10 cellular contexts compared by ENCODE assay signal in genomic region chr16:68707341-68708152, GRCh38. TPM values are rescaled to one million over a fixed set of nuclear protein-coding genes. Genes with fewer than 3 reads are reported as not detected.
DNase-seq lines count a peak whose midpoint lies in the region; ATAC-seq and TF ChIP-seq lines count a peak whose summit lies in the region.
"Had no signal": no experiment of that assay in that cellular context is flagged by ENCODE, and none has a peak within 500 bp of the region (broad histone marks: within the 10 kb centered on the region; RNA-seq: fewer than 3 reads in every experiment).

No MANE protein-coding gene starts in this region.

- H3K27ac ChIP-seq in Panc1 (ENCODE audit: low read length) (0 out of 2 replicates have a peak overlapping the region, but pooled peaks have one; percentile 29), osteoblast (ENCODE audit: low read depth, low read length) (no peak overlapping the region)
- no peak overlapping the region for H3K27ac ChIP-seq in naive thymus-derived CD4-positive, alpha-beta T cell (ENCODE audit: low read depth, low read length)
- H3K27ac ChIP-seq in CD4-positive, alpha-beta memory T cell (ENCODE audit: low read depth, low read length), result no peak overlapping the region
- H3K27ac ChIP-seq: ascending aorta had no signal

- CTCF ChIA-PET in Panc1 (lab: Charles Lee), result interaction anchor here (1.4 kb wide), 1 partner anchor 117 kb away, joined by 3 read pairs; no protein-coding TSS in a partner anchor
- CTCF ChIA-PET in naive thymus-derived CD4-positive, alpha-beta T cell (lab: Charles Lee), result interaction anchor here (0.5 kb wide), 1 partner anchor 331 kb away, joined by 3 read pairs; no protein-coding TSS in a partner anchor
- CTCF ChIA-PET in CD4-positive, alpha-beta memory T cell (lab: Charles Lee; ENCODE audit: partially characterized antibody), result no interaction called here

- H3K27ac Mint-ChIP-seq in naive thymus-derived CD4-positive, alpha-beta T cell, result peak overlapping the region in 1 of 9 donors; percentile 21
- no peak overlapping the region for H3K27ac Mint-ChIP-seq in CD4-positive, alpha-beta memory T cell

- BruUV-seq in Panc1 (replicated peaks; lab: Mats Ljungman, UMichigan), result no TSS peak

- H3K4me1 ChIP-seq in Panc1 (ENCODE audit: control insufficient read depth, insufficient read depth, low read length) (peaks cover 11% of the 10 kb centered on the region), osteoblast (ENCODE audit: insufficient read depth, low read length) (peaks cover 8% of the 10 kb centered on the region)
- H3K4me1 ChIP-seq in naive thymus-derived CD4-positive, alpha-beta T cell (ENCODE audit: control insufficient read depth in 2 of 2, insufficient read depth in 2 of 2, low read length in 2 of 2), result no peaks in the 10 kb centered on the region
- H3K4me1 ChIP-seq in CD4-positive, alpha-beta memory T cell (ENCODE audit: insufficient read depth, low read length), result no peaks in the 10 kb centered on the region
- H3K4me1 ChIP-seq: ascending aorta had no signal

- no peaks in the 10 kb centered on the region for H3K9me3 ChIP-seq in Panc1 (ENCODE audit: control insufficient read depth, insufficient read depth, low read depth, low read length)
- no peaks in the 10 kb centered on the region for H3K9me3 ChIP-seq in osteoblast (ENCODE audit: low read depth, low read length)
- no peaks in the 10 kb centered on the region for H3K9me3 ChIP-seq in naive thymus-derived CD4-positive, alpha-beta T cell (ENCODE audit: control insufficient read depth in 2 of 3, low read length in 3 of 3)
- H3K9me3 ChIP-seq in CD4-positive, alpha-beta memory T cell (ENCODE audit: control insufficient read depth in 1 of 2, low read length in 2 of 2), result no peaks in the 10 kb centered on the region
- H3K9me3 ChIP-seq: ascending aorta had no signal

- H3K4me1 Mint-ChIP-seq in naive thymus-derived CD4-positive, alpha-beta T cell, result peaks cover 0 to 8% (median 5%) of the 10 kb centered on the region in 7 donors
- H3K4me1 Mint-ChIP-seq in CD4-positive, alpha-beta memory T cell, result peaks cover 0 to 6% (median 0%) of the 10 kb centered on the region in 4 donors

- H3K27me3 ChIP-seq in Panc1 (ENCODE audit: control insufficient read depth, insufficient read depth, low read length), result no peaks in the 10 kb centered on the region
- peaks cover 10% of the 10 kb centered on the region for H3K27me3 ChIP-seq in osteoblast (ENCODE audit: insufficient read depth, low read length)
- no peaks in the 10 kb centered on the region for H3K27me3 ChIP-seq in naive thymus-derived CD4-positive, alpha-beta T cell (ENCODE audit: control insufficient read depth in 2 of 2, insufficient read depth in 2 of 2, low read length in 2 of 2)
- no peaks in the 10 kb centered on the region for H3K27me3 ChIP-seq in CD4-positive, alpha-beta memory T cell (ENCODE audit: insufficient read depth, low read length)
- H3K27me3 ChIP-seq: ascending aorta had no signal

- no peak overlapping the region for H3K4me3 ChIP-seq in Panc1 (ENCODE audit: low read depth in 2 of 2, low read length in 2 of 2)
- no peak overlapping the region for H3K4me3 ChIP-seq in fibroblast of the aortic adventitia (ENCODE audit: low read depth, low read length)
- H3K4me3 ChIP-seq in osteoblast (ENCODE audit: insufficient read depth, low read length), result no peak overlapping the region
- H3K4me3 ChIP-seq in naive thymus-derived CD4-positive, alpha-beta T cell (ENCODE audit: low read length), result no peak overlapping the region
- H3K4me3 ChIP-seq in CD4-positive, alpha-beta memory T cell (ENCODE audit: low read length in 2 of 2), result no peak overlapping the region
- H3K4me3 ChIP-seq: ascending aorta had no signal

- no peak overlapping the region for H3K4me3 Mint-ChIP-seq in naive thymus-derived CD4-positive, alpha-beta T cell
- H3K4me3 Mint-ChIP-seq in CD4-positive, alpha-beta memory T cell, result no peak overlapping the region

- no peak overlapping the region for H2AFZ ChIP-seq in osteoblast (ENCODE audit: low read length)

- intact Hi-C loops in Panc1 (cut with micrococcal nuclease; ENCODE audit: unreplicated experiment), result loop anchor here (10.0 kb wide), 1 partner anchor 183 kb away; no protein-coding TSS in a partner anchor
- intact Hi-C loops in naive thymus-derived CD4-positive, alpha-beta T cell (cut with micrococcal nuclease), result no loop called here
- intact Hi-C loops in CD4-positive, alpha-beta memory T cell (cut with micrococcal nuclease), result no loop called here

- no peaks in the 10 kb centered on the region for H3K36me3 Mint-ChIP-seq in naive thymus-derived CD4-positive, alpha-beta T cell
- no peaks in the 10 kb centered on the region for H3K36me3 Mint-ChIP-seq in CD4-positive, alpha-beta memory T cell

- H3K36me3 ChIP-seq in Panc1 (ENCODE audit: control insufficient read depth, insufficient read depth, low read length) (no peaks in the 10 kb centered on the region), osteoblast (ENCODE audit: insufficient read depth, low read length) (no peaks in the 10 kb centered on the region)
- H3K36me3 ChIP-seq in naive thymus-derived CD4-positive, alpha-beta T cell (ENCODE audit: control insufficient read depth in 2 of 3, insufficient read depth in 3 of 3, low read length in 3 of 3), result no peaks in the 10 kb centered on the region
- H3K36me3 ChIP-seq in CD4-positive, alpha-beta memory T cell (ENCODE audit: insufficient read depth, low read length), result no peaks in the 10 kb centered on the region
- H3K36me3 ChIP-seq: ascending aorta had no signal

- H4K20me1 ChIP-seq in osteoblast (ENCODE audit: insufficient read depth, low read length), result no peaks in the 10 kb centered on the region

- peak; percentile 67 for DNase-seq in EH (ENCODE audit: low read depth)
- no peak for DNase-seq in Panc1 (ENCODE audit: low read depth, low spot score)
- DNase-seq in fibroblast of the aortic adventitia (ENCODE audit: low read depth), result no peak
- peak; percentile 93 for DNase-seq in osteoblast (ENCODE audit: insufficient read length, low spot score, missing footprints)
- no peak for DNase-seq in activated CD8-positive, alpha-beta memory T cell treated with anti-CD3 and anti-CD28 coated beads, Interleukin-2, amount 50 U/mL, for 48 hours
- no peak for DNase-seq in naive thymus-derived CD4-positive, alpha-beta T cell
- no peak for DNase-seq in CD4-positive, alpha-beta memory T cell
- no peak for DNase-seq in AML-193 (lab: John Stamatoyannopoulos, UW)
- DNase-seq: T-helper 1 cell had no signal

- peaks cover 0 to 17% (median 11%) of the 10 kb centered on the region in 5 donors for H3K27me3 Mint-ChIP-seq in naive thymus-derived CD4-positive, alpha-beta T cell
- H3K27me3 Mint-ChIP-seq in CD4-positive, alpha-beta memory T cell, result peaks cover 7 to 15% of the 10 kb centered on the region in 2 donors

- POLR2A ChIA-PET in Panc1 (lab: Charles Lee), result no interaction called here
- POLR2A ChIA-PET in naive thymus-derived CD4-positive, alpha-beta T cell (lab: Charles Lee), result no interaction called here
- POLR2A ChIA-PET in CD4-positive, alpha-beta memory T cell (lab: Charles Lee; ENCODE audit: partially characterized antibody), result no interaction called here

- in situ Hi-C loops in Panc1 (cut with HindIII; ENCODE audit: low pct_unique_long_range_greater_than_20kb, low sequenced_read_pairs), result no loop called here

- TF ChIP-seq CTCF in Panc1 (IDR thresholded peaks at IDR 0.05) (no peak), fibroblast of the aortic adventitia (IDR thresholded peaks at IDR 0.05; ENCODE audit: insufficient read depth, low read length) (peak; percentile 7), osteoblast (IDR thresholded peaks at IDR 0.05; ENCODE audit: extremely low read depth, low read depth, low read length) (peak; percentile 20)

- H3K9me3 Mint-ChIP-seq in naive thymus-derived CD4-positive, alpha-beta T cell, result no peaks in the 10 kb centered on the region
- no peaks in the 10 kb centered on the region for H3K9me3 Mint-ChIP-seq in CD4-positive, alpha-beta memory T cell

- no peak overlapping the region for H3K4me2 ChIP-seq in osteoblast (ENCODE audit: insufficient read depth, low read length)

- no peaks in the 10 kb centered on the region for H3K79me2 ChIP-seq in osteoblast (ENCODE audit: insufficient read depth, low read length)

- ATAC-seq in Panc1, result peak; percentile 52
- no peak for ATAC-seq in naive thymus-derived CD4-positive, alpha-beta T cell

RNA-seq across cellular contexts. Expression of gene CDH1, which starts 29.5 kb away (rescaled TPM):
- 65.8 TPM for total RNA-seq in Panc1 (2021; ENCODE audit: unreplicated experiment)
- polyA plus RNA-seq in Panc1 (2012; ENCODE audit: insufficient read length), result 9.5 TPM
- total RNA-seq in fibroblast of the aortic adventitia (ENCODE audit: low replicate concordance), result 2.1 TPM in 1 of 2 replicates, not detected in the other
- total RNA-seq in osteoblast, result 0.59 and 1.1 TPM in 2 replicates
- 1 to 10 TPM in 2 of 5 experiments, under 1 TPM in 1, not detected in 2; 0.34 to 1.3 (median 1.2) TPM for total RNA-seq in naive thymus-derived CD4-positive, alpha-beta T cell
- polyA plus RNA-seq in naive thymus-derived CD4-positive, alpha-beta T cell, result not detected
- total RNA-seq in CD4-positive, alpha-beta memory T cell, result under 1 TPM; 0.20 to 0.55 TPM
- under 1 TPM in 1 of 2 donors, not detected in 1; 0.17 TPM for polyA plus RNA-seq in CD4-positive, alpha-beta memory T cell
- total RNA-seq: ascending aorta had no signal

Comparison
In these comparisons a context has a peak if more than half of its experiments do, and no peak if none do; other contexts are left out.
1. DNase-seq: peak in EH (single experiment) and osteoblast (single experiment); none in Panc1 (single experiment), fibroblast of the aortic adventitia (single experiment), activated CD8-positive, alpha-beta memory T cell treated with anti-CD3 and anti-CD28 coated beads, Interleukin-2, amount 50 U/mL, for 48 hours (single experiment), naive thymus-derived CD4-positive, alpha-beta T cell (0 of 9), CD4-positive, alpha-beta memory T cell (0 of 5) and AML-193 (0 of 2).
2. RNA of gene CDH1, which starts 29.5 kb away (total RNA-seq): 65.8 TPM in Panc1 (single experiment); 0.59 to 1.1 TPM in osteoblast, 0.20 to 0.55 TPM in CD4-positive, alpha-beta memory T cell, 0.34 to 1.3 TPM in naive thymus-derived CD4-positive, alpha-beta T cell and 2.1 TPM in fibroblast of the aortic adventitia; every median in the first group is over 10 times any median in the second.